13 cellular contexts compared by ENCODE assay signal in the genomic region with DNA sequence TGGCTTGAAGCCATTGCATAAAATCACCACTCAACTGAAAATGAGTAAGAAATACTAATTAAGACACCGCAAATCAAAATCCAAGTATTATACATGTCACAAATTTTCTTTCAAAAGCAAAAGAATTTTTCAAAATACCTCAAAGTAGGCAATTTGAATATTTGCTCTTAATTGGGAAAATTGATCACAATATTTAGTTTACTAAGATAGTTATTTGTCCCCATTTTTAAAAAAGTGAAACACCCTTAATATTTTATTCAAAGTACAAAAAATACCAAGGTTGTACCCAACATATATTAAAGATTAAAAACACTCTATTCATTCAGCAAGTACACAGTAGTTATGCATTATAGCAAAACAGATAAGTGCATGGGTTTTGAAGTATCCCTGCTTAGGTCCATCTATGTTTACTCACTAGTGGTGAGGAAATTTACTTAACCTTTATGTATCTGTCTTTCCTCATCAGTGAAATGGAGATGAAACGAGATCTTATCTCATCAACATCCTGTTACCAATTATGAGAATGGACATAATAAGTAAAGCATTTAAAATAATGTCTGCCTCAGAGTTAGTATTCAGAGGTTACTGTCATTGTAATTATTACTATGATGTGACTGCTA. TPM values are rescaled to one million over a fixed set of nuclear protein-coding genes. Genes with fewer than 3 reads are reported as not detected.
A peak's percentile ranks its signal among the peaks of the same experiment; 100 is the strongest.
DNase-seq lines count a peak whose midpoint lies in the region; ATAC-seq, FAIRE-seq and TF ChIP-seq lines count a peak whose summit lies in the region.
"Had no signal": no experiment of that assay in that cellular context is flagged by ENCODE, and none has a peak within 500 bp of the region (broad histone marks: within the 10 kb centered on the region; RNA-seq: fewer than 3 reads in every experiment).

No MANE protein-coding gene starts in this region.

- WGBS in pancreas, 2 donors, result 67 to 70% methylated on average over 2 of the region's 2 CpGs

- H3K4me3 ChIP-seq in AG10803 (ENCODE audit: low read length) (no peak overlapping the region), GM06990 (replicated peaks; ENCODE audit: low read depth, low read length) (no peak overlapping the region), pancreas (no peak overlapping the region), right atrium auricular region (no peak overlapping the region)
- H3K4me3 ChIP-seq: lung had no signal

- FAIRE-seq in pancreas (lab: Jason Lieb, UNC), result no peak

- no peak for ATAC-seq in pancreas
- ATAC-seq in GM21367 (IDR thresholded peaks at IDR 0.05; ENCODE audit: unreplicated experiment), result no peak
- ATAC-seq: esophagus mucosa had no signal

- H3K9me3 ChIP-seq in pancreas, result no peaks in the 10 kb centered on the region
- no peaks in the 10 kb centered on the region for H3K9me3 ChIP-seq in right atrium auricular region

- H3K27me3 ChIP-seq in GM06990 (replicated peaks; ENCODE audit: control insufficient read depth, insufficient read depth, low read length), result no peaks in the 10 kb centered on the region
- H3K27me3 ChIP-seq in pancreas, result no peaks in the 10 kb centered on the region
- no peaks in the 10 kb centered on the region for H3K27me3 ChIP-seq in right atrium auricular region

- H3K36me3 ChIP-seq in GM06990 (ENCODE audit: control insufficient read depth, insufficient read depth, low read length) (no peaks in the 10 kb centered on the region), pancreas (no peaks in the 10 kb centered on the region), right atrium auricular region (no peaks in the 10 kb centered on the region)

- peak; percentile 1 for DNase-seq in AG10803 (ENCODE audit: low read depth)
- peak; percentile 21 for DNase-seq in GM06990 (ENCODE audit: extremely low read depth, insufficient read length)
- peak; percentile 72 for DNase-seq in NCI-H146 treated with DMSO at 0.1 percent for 48 hours (lab: John Stamatoyannopoulos, UW; ENCODE audit: unreplicated experiment)
- peak; percentile 74 for DNase-seq in amniotic epithelial cell (ENCODE audit: low read depth)
- no peak for DNase-seq in stimulated activated CD4-positive, alpha-beta T cell treated with anti-CD3 and anti-CD28 coated beads, Interleukin-1b, Interleukin-23, amount 100 ng/mL, for 48 hours
- no peak for DNase-seq in pancreas
- no peak for DNase-seq in right atrium auricular region (ENCODE audit: low spot score)
- DNase-seq: activated T-cell treated with anti-CD3 and anti-CD28 coated beads, Interleukin-2, amount 50 U/mL, for 24 hours; hypothalamus; NCI-H1694 treated with DMSO at 0.1 percent for 48 hours had no signal

- intact Hi-C loops in pancreas (cut with DNase I), result no loop called here

- no peak for TF ChIP-seq CTCF in AG10803 (conservative IDR thresholded peaks at IDR 0.05; ENCODE audit: low read length)
- no peak for TF ChIP-seq CTCF in GM06990 (IDR thresholded peaks at IDR 0.05; ENCODE audit: insufficient read depth, low read length, poor library complexity, severe bottlenecking)
- TF ChIP-seq CTCF in pancreas (IDR thresholded peaks at IDR 0.05), result no peak
- no peak for TF ChIP-seq CTCF in right atrium auricular region (IDR thresholded peaks at IDR 0.05)

- peaks cover 9 to 22% (median 13%) of the 10 kb centered on the region in 3 donors for H3K4me1 ChIP-seq in pancreas
- peaks cover 0 to 13% of the 10 kb centered on the region in 2 donors for H3K4me1 ChIP-seq in right atrium auricular region

- H3K27ac ChIP-seq in pancreas (no peak overlapping the region), right atrium auricular region (no peak overlapping the region)

RNA-seq across cellular contexts. Expression of a gene that starts 35.1 kb away (rescaled TPM):
- total RNA-seq in pancreas (10 to 100 TPM; 11.1 to 18.1 (median 13.0) TPM), right atrium auricular region (10 to 100 TPM; 10.9 to 12.5 TPM)
- 10 to 100 TPM in 1 of 2 donors, 1 to 10 TPM in 1; 7.9 to 17.8 TPM for polyA plus RNA-seq in pancreas

Comparison
In these comparisons a context has a peak if more than half of its experiments do, and no peak if none do; other contexts are left out.
1. DNase-seq: peak in AG10803 (single experiment), GM06990 (single experiment), NCI-H146 treated with DMSO at 0.1 percent for 48 hours (single experiment) and amniotic epithelial cell (single experiment); none in stimulated activated CD4-positive, alpha-beta T cell treated with anti-CD3 and anti-CD28 coated beads, Interleukin-1b, Interleukin-23, amount 100 ng/mL, for 48 hours (single experiment), pancreas (0 of 6) and right atrium auricular region (single experiment).